ENCODE assay signal across 25 cellular contexts in genomic region chr14:27958757-27959156, GRCh38.
"Had no signal": no experiment of that assay in that cellular context is flagged by ENCODE, and none has a peak within 500 bp of the region (broad histone marks: within the 10 kb centered on the region; RNA-seq: fewer than 3 reads in every experiment).

No MANE protein-coding gene starts in this region.

- H3K4me1 ChIP-seq: colonic mucosa, esophagus muscularis mucosa, esophagus squamous epithelium, foreskin keratinocyte, gastrocnemius medialis, gastroesophageal sphincter, heart left ventricle, heart right ventricle had no signal

- H3K27me3 ChIP-seq: colonic mucosa, dorsolateral prefrontal cortex, esophagus muscularis mucosa, esophagus squamous epithelium, foreskin keratinocyte, gastrocnemius medialis, gastroesophageal sphincter, heart left ventricle, heart right ventricle had no signal

- ATAC-seq: effector memory CD8-positive, alpha-beta T cell; esophagus mucosa; foreskin keratinocyte; gastrocnemius medialis; gastroesophageal sphincter; heart left ventricle; heart right ventricle had no signal

- FAIRE-seq: endothelial cell of umbilical vein had no signal

- DNase-seq: colonic mucosa; cortex of kidney; dermis blood vessel endothelial cell; dorsolateral prefrontal cortex; effector CD4-positive, alpha-beta T cell; effector CD8-positive, alpha-beta T cell; effector memory CD4-positive, alpha-beta T cell; effector memory CD8-positive, alpha-beta T cell; endodermal cell; erythroblast; esophagus squamous epithelium; foreskin fibroblast; foreskin melanocyte; gastrocnemius medialis; glutamatergic neuron; head of caudate nucleus; heart left ventricle; heart right ventricle had no signal

- H3K36me3 ChIP-seq: colonic mucosa, esophagus muscularis mucosa, esophagus squamous epithelium, gastrocnemius medialis, gastroesophageal sphincter, heart left ventricle, heart right ventricle had no signal

- H3K9me3 ChIP-seq: colonic mucosa, esophagus muscularis mucosa, esophagus squamous epithelium, gastrocnemius medialis, gastroesophageal sphincter had no signal

- H3K4me3 ChIP-seq: colonic mucosa, coronary artery, dorsolateral prefrontal cortex, esophagus muscularis mucosa, esophagus squamous epithelium, gastrocnemius medialis, gastroesophageal sphincter, heart left ventricle, heart right ventricle had no signal

- H3K27ac ChIP-seq: colonic mucosa, coronary artery, dorsolateral prefrontal cortex, epithelial cell of prostate, esophagus muscularis mucosa, esophagus squamous epithelium, foreskin keratinocyte, gastrocnemius medialis, gastroesophageal sphincter, heart left ventricle, heart right ventricle had no signal
